3 cellular contexts compared by ENCODE assay signal in the genomic region with DNA sequence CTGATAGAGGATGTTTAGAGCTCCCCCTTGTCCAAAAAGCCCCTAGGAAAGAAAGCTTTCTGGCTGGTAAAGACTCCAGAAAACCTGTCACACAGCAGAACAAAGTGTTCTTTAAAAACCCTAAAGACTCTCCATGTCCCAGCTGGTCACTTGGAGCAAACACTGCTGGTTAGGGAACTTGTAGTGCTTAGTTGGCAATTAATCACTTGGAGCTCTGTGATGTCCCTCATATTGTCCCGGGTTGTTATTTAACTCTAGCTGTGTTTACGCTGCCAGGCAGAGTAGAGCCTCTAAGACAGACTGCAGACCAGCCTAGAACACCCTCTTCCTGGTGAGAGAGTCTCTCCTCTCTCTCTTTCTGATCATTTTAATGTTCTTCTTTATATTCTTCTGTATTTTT.
TF ChIP-seq lines count a peak whose summit lies in the region.

No MANE protein-coding gene starts in this region.

TF ChIP-seq in liver, 16 proteins besides CTCF, POLR2A, EP300 and RAD21:
- peak; percentile 32 for TF ChIP-seq SP1 (IDR thresholded peaks at IDR 0.05)
- no peak for TF ChIP-seq ZBTB33 (IDR thresholded peaks at IDR 0.05)
- no peak for TF ChIP-seq TAF1 (conservative IDR thresholded peaks at IDR 0.05)
- no peak for TF ChIP-seq HNF4G (IDR thresholded peaks at IDR 0.05)
TF ChIP-seq in liver: peak in this region for 1.

TF ChIP-seq in HepG2, 621 proteins besides CTCF, POLR2A, EP300 and RAD21:
- TF ChIP-seq ZNF24 (IDR thresholded peaks at IDR 0.05): no peak
- 0 out of 4 replicates have a peak, but pooled peaks of 1 of the 2 experiments have one; percentile 0 for TF ChIP-seq MAFK (conservative IDR thresholded peaks at IDR 0.05 in 1 of 2, IDR thresholded peaks at IDR 0.05 in 1 of 2; ENCODE audit: low read length in 2 of 2)
- TF ChIP-seq RAD51 (IDR thresholded peaks at IDR 0.05; ENCODE audit: borderline replicate concordance): no peak
- no peak for TF ChIP-seq GFI1 (CRISPR knock-in tag; IDR thresholded peaks at IDR 0.05; ENCODE audit: borderline replicate concordance)
- no peak for TF ChIP-seq TIGD3 (CRISPR knock-in tag; IDR thresholded peaks at IDR 0.05; ENCODE audit: borderline replicate concordance)
- TF ChIP-seq CENPX (CRISPR knock-in tag; IDR thresholded peaks at IDR 0.05): no peak

TF ChIP-seq in endothelial cell of umbilical vein, 7 proteins besides CTCF, POLR2A, EP300 and RAD21:
- TF ChIP-seq MYC (IDR thresholded peaks at IDR 0.05; ENCODE audit: low read depth, low read length) (no peak), GATA2 (IDR thresholded peaks at IDR 0.05; ENCODE audit: insufficient read depth, insufficient read length, low read depth, low read length) (no peak), EZH2 (IDR thresholded peaks at IDR 0.05; ENCODE audit: borderline replicate concordance, low read depth, low read length, severe bottlenecking) (no peak), JUN (IDR thresholded peaks at IDR 0.05; ENCODE audit: borderline replicate concordance, insufficient read depth, insufficient read length, low read depth) (no peak), FOS (IDR thresholded peaks at IDR 0.05; ENCODE audit: borderline replicate concordance, insufficient read depth, low read length) (no peak), POLR2AphosphoS5 (IDR thresholded peaks at IDR 0.05; ENCODE audit: insufficient read depth, low read depth, low read length) (no peak)
- TF ChIP-seq, protein P1, sequence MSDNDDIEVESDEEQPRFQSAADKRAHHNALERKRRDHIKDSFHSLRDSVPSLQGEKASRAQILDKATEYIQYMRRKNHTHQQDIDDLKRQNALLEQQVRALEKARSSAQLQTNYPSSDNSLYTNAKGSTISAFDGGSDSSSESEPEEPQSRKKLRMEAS (IDR thresholded peaks at IDR 0.05; ENCODE audit: insufficient read depth, insufficient read length): no peak
TF ChIP-seq in endothelial cell of umbilical vein: peak in this region for 0.
